8 cellular contexts compared by ENCODE assay signal in genomic region chr1:26170472-26170821, GRCh38. TPM values are rescaled to one million over a fixed set of nuclear protein-coding genes. Genes with fewer than 3 reads are reported as not detected.
DNase-seq lines count a peak whose midpoint lies in the region; ATAC-seq and TF ChIP-seq lines count a peak whose summit lies in the region.

No MANE protein-coding gene starts in this region.

- CTCF ChIA-PET in activated naive CD4-positive, alpha-beta T cell treated with anti-CD3 and anti-CD28 coated beads for 36 hours (lab: Charles Lee) = interaction anchor here (0.9 to 2.1 kb wide), 12 partner anchors 8 to 194 kb away, joined by 3 to 31 read pairs (median 4); partner anchors contain the start of gene CEP85

- H3K4me3 ChIP-seq in brain microvascular endothelial cell (ENCODE audit: low read depth, low read length) = peak overlapping the region; percentile 87
- peak overlapping the region; percentile 76 for H3K4me3 ChIP-seq in lung

- TF ChIP-seq CTCF in brain microvascular endothelial cell (IDR thresholded peaks at IDR 0.05; ENCODE audit: low read depth, low read length, missing control alignments) (no peak), lung (IDR thresholded peaks at IDR 0.05; ENCODE audit: control extremely low read depth, extremely low read depth) (no peak), type B pancreatic cell (conservative IDR thresholded peaks at IDR 0.05) (no peak)

- H3K4me1 Mint-ChIP-seq in activated naive CD4-positive, alpha-beta T cell treated with anti-CD3 and anti-CD28 coated beads for 36 hours (ENCODE audit: low read depth) = peaks cover 8% of the 10 kb centered on the region
- H3K4me1 Mint-ChIP-seq in type B pancreatic cell (ENCODE audit: unreplicated experiment) = peaks cover 16% of the 10 kb centered on the region

- ATAC-seq in lung (ENCODE audit: insufficient read depth, low FRiP score) (no peak), GM21447 (IDR thresholded peaks at IDR 0.05; ENCODE audit: unreplicated experiment) (no peak)

- in situ Hi-C loops in brain microvascular endothelial cell (cut with HindIII; ENCODE audit: low pct_ligation_motif_present, low sequenced_read_pairs) = no loop called here

- no peak for DNase-seq in activated naive CD4-positive, alpha-beta T cell treated with anti-CD3 and anti-CD28 coated beads for 36 hours
- DNase-seq in activated naive CD4-positive, alpha-beta T cell treated with Interleukin-2 at 50 U/mL for 16 hours = no peak
- DNase-seq in brain microvascular endothelial cell (no peak), lung (ENCODE audit: low spot score) (no peak), type B pancreatic cell (ENCODE audit: extremely low spot score, unreplicated experiment) (no peak), A172 (ENCODE audit: low spot score) (no peak), LoVo (ENCODE audit: low spot score) (no peak)

- H3K27me3 ChIP-seq in brain microvascular endothelial cell (replicated peaks) (no peaks in the 10 kb centered on the region), lung (ENCODE audit: control insufficient read depth, insufficient read depth) (no peaks in the 10 kb centered on the region)

- 68 to 75% methylated on average over 9 of the region's 9 CpGs for WGBS in lung, 2 donors

- intact Hi-C loops in activated naive CD4-positive, alpha-beta T cell treated with anti-CD3 and anti-CD28 coated beads for 36 hours (cut with micrococcal nuclease) = no loop called here

- H3K27ac ChIP-seq in brain microvascular endothelial cell (no peak overlapping the region), lung (ENCODE audit: low read depth in 1 of 2, low read length in 1 of 2) (peak overlapping the region in 1 of 2 donors; percentile 76)

- H3K36me3 Mint-ChIP-seq in activated naive CD4-positive, alpha-beta T cell treated with anti-CD3 and anti-CD28 coated beads for 36 hours (ENCODE audit: low read depth) = peaks cover 5% of the 10 kb centered on the region
- H3K36me3 Mint-ChIP-seq in type B pancreatic cell = no peaks in the 10 kb centered on the region

- H3K27ac Mint-ChIP-seq in activated naive CD4-positive, alpha-beta T cell treated with anti-CD3 and anti-CD28 coated beads for 36 hours = peak overlapping the region; percentile 14
- peak overlapping the region; percentile 90 for H3K27ac Mint-ChIP-seq in type B pancreatic cell

- H3K9me3 Mint-ChIP-seq in activated naive CD4-positive, alpha-beta T cell treated with anti-CD3 and anti-CD28 coated beads for 36 hours = no peaks in the 10 kb centered on the region
- H3K9me3 Mint-ChIP-seq in type B pancreatic cell = no peaks in the 10 kb centered on the region

- H3K4me1 ChIP-seq in lung (ENCODE audit: control insufficient read depth in 2 of 2, insufficient read depth in 2 of 2, low read length in 2 of 2) = peaks cover 0 to 5% of the 10 kb centered on the region in 2 donors

- H3K9me3 ChIP-seq in lung (ENCODE audit: control insufficient read depth in 2 of 2, insufficient read depth in 1 of 2, low read length in 1 of 2) = no peaks in the 10 kb centered on the region

- H3K36me3 ChIP-seq in brain microvascular endothelial cell (replicated peaks) (no peaks in the 10 kb centered on the region), lung (ENCODE audit: control insufficient read depth in 2 of 2, insufficient read depth in 2 of 2, low read length in 2 of 2) (no peaks in the 10 kb centered on the region)

- peak overlapping the region; percentile 78 for H3K4me3 Mint-ChIP-seq in activated naive CD4-positive, alpha-beta T cell treated with anti-CD3 and anti-CD28 coated beads for 36 hours
- peak overlapping the region; percentile 90 for H3K4me3 Mint-ChIP-seq in type B pancreatic cell

- no peaks in the 10 kb centered on the region for H3K27me3 Mint-ChIP-seq in activated naive CD4-positive, alpha-beta T cell treated with anti-CD3 and anti-CD28 coated beads for 36 hours (ENCODE audit: low read depth)
- H3K27me3 Mint-ChIP-seq in type B pancreatic cell = no peaks in the 10 kb centered on the region

RNA-seq across cellular contexts. Expression of gene ZNF593, which starts 0.7 kb away (rescaled TPM):
- 10 to 100 TPM; 24.0 to 26.8 TPM for total RNA-seq in activated naive CD4-positive, alpha-beta T cell treated with anti-CD3 and anti-CD28 coated beads for 36 hours
- total RNA-seq in lung (10 to 100 TPM; 19.7 to 32.8 TPM), type B pancreatic cell (ENCODE audit: low replicate concordance) (29.7 and 34.9 TPM in 2 replicates)
- 100 to 1,000 TPM in 1 of 2 donors, 10 to 100 TPM in 1; 90.4 to 140 TPM for polyA plus RNA-seq in lung
- 12.9 and 18.1 TPM in 2 replicates for total RNA-seq in A172 (2014; rRNA removed; shearing (Covaris generic))

RNA-seq across cellular contexts. Expression of gene ZNF593OS, which starts 1.2 kb away (rescaled TPM):
- not detected for total RNA-seq in activated naive CD4-positive, alpha-beta T cell treated with anti-CD3 and anti-CD28 coated beads for 36 hours
- total RNA-seq in lung = not detected
- polyA plus RNA-seq in lung = under 1 TPM; 0.29 to 0.65 TPM
- not detected in 2 replicates for total RNA-seq in type B pancreatic cell (ENCODE audit: low replicate concordance)
- not detected in 2 replicates for total RNA-seq in A172 (2014; rRNA removed; shearing (Covaris generic))

RNA-seq across cellular contexts. Expression of gene C1orf232, which starts 1.7 kb away (rescaled TPM):
- total RNA-seq in activated naive CD4-positive, alpha-beta T cell treated with anti-CD3 and anti-CD28 coated beads for 36 hours = not detected
- total RNA-seq in lung = not detected
- not detected for polyA plus RNA-seq in lung
- 1.0 TPM in 1 of 2 replicates, not detected in the other for total RNA-seq in type B pancreatic cell (ENCODE audit: low replicate concordance)
- total RNA-seq in A172 (2014; rRNA removed; shearing (Covaris generic)) = not detected in 2 replicates

RNA-seq across cellular contexts. Expression of gene CNKSR1, which starts 6.8 kb away (rescaled TPM):
- 1 to 10 TPM; 1.5 to 1.8 TPM for total RNA-seq in activated naive CD4-positive, alpha-beta T cell treated with anti-CD3 and anti-CD28 coated beads for 36 hours
- total RNA-seq in lung (10 to 100 TPM; 29.9 to 34.7 TPM), type B pancreatic cell (ENCODE audit: low replicate concordance) (16.5 and 50.5 TPM in 2 replicates)
- 10 to 100 TPM; 10.8 to 26.7 TPM for polyA plus RNA-seq in lung
- total RNA-seq in A172 (2014; rRNA removed; shearing (Covaris generic)) = not detected in 2 replicates

RNA-seq across cellular contexts. Expression of gene FAM110D, which starts 11.6 kb away (rescaled TPM):
- under 1 TPM in 1 of 2 experiments, not detected in 1; 0.07 TPM for total RNA-seq in activated naive CD4-positive, alpha-beta T cell treated with anti-CD3 and anti-CD28 coated beads for 36 hours
- total RNA-seq in lung = 1 to 10 TPM; 1.1 to 3.2 TPM
- polyA plus RNA-seq in lung = 1 to 10 TPM; 3.1 to 3.4 TPM
- total RNA-seq in type B pancreatic cell (ENCODE audit: low replicate concordance) = 0.38 and 1.4 TPM in 2 replicates
- total RNA-seq in A172 (2014; rRNA removed; shearing (Covaris generic)) = 0.62 TPM in 1 of 2 replicates, not detected in the other
